ENCODE assay signal across 7 cellular contexts in genomic region chr1:22039594-22040347, GRCh38. TPM values are rescaled to one million over a fixed set of nuclear protein-coding genes. Genes with fewer than 3 reads are reported as not detected.
A peak's percentile ranks its signal among the peaks of the same experiment; 100 is the strongest.
DNase-seq lines count a peak whose midpoint lies in the region; ATAC-seq lines count a peak whose summit lies in the region.

No MANE protein-coding gene starts in this region.

- peaks cover 12% of the 10 kb centered on the region for H3K4me1 ChIP-seq in thymus (ENCODE audit: control insufficient read depth, insufficient read depth, low read length)

- no peaks in the 10 kb centered on the region for H3K36me3 Mint-ChIP-seq in activated CD4-positive, alpha-beta T cell treated with anti-CD3 and anti-CD28 coated beads for 36 hours (ENCODE audit: low read depth)
- H3K36me3 Mint-ChIP-seq in natural killer cell treated with Interleukin-12 subunit alpha and Interleukin-12 subunit beta and Interleukin-15 and Interleukin-18, amount 100 ng/mL, for 72 hours = no peaks in the 10 kb centered on the region

- H3K4me1 Mint-ChIP-seq in activated CD4-positive, alpha-beta T cell treated with anti-CD3 and anti-CD28 coated beads for 36 hours = peaks cover 62% of the 10 kb centered on the region
- peaks cover 32 to 37% of the 10 kb centered on the region in 2 donors for H3K4me1 Mint-ChIP-seq in natural killer cell treated with Interleukin-12 subunit alpha and Interleukin-12 subunit beta and Interleukin-15 and Interleukin-18, amount 100 ng/mL, for 72 hours (ENCODE audit: low read depth in 2 of 2)

- H3K4me3 ChIP-seq in thymus (ENCODE audit: low read length) = no peak overlapping the region

- ATAC-seq in GM18519 (IDR thresholded peaks at IDR 0.05; ENCODE audit: low FRiP score, unreplicated experiment) = peak; percentile 82
- peak; percentile 94 for ATAC-seq in HG02852 (IDR thresholded peaks at IDR 0.05; ENCODE audit: unreplicated experiment)
- ATAC-seq in activated CD4-positive, alpha-beta T cell treated with anti-CD3 and anti-CD28 coated beads for 36 hours = peak; percentile 98
- peak; percentile 99 to 100 for ATAC-seq in natural killer cell treated with Interleukin-12 subunit alpha and Interleukin-12 subunit beta and Interleukin-15 and Interleukin-18, amount 100 ng/mL, for 72 hours

- no peaks in the 10 kb centered on the region for H3K9me3 ChIP-seq in thymus (ENCODE audit: control insufficient read depth)

- WGBS in thymus = 20% methylated on average over 6 of the region's 6 CpGs

- H3K4me3 Mint-ChIP-seq in activated CD4-positive, alpha-beta T cell treated with anti-CD3 and anti-CD28 coated beads for 36 hours = peak overlapping the region; percentile 64
- H3K4me3 Mint-ChIP-seq in natural killer cell treated with Interleukin-12 subunit alpha and Interleukin-12 subunit beta and Interleukin-15 and Interleukin-18, amount 100 ng/mL, for 72 hours = peak overlapping the region; percentile 88

- H3K27ac ChIP-seq in thymus (ENCODE audit: low read depth) = peak overlapping the region; percentile 93

- H3K36me3 ChIP-seq in thymus (ENCODE audit: control insufficient read depth, insufficient read depth) = no peaks in the 10 kb centered on the region

- peak overlapping the region; percentile 97 for H3K27ac Mint-ChIP-seq in activated CD4-positive, alpha-beta T cell treated with anti-CD3 and anti-CD28 coated beads for 36 hours
- H3K27ac Mint-ChIP-seq in natural killer cell treated with Interleukin-12 subunit alpha and Interleukin-12 subunit beta and Interleukin-15 and Interleukin-18, amount 100 ng/mL, for 72 hours = peak overlapping the region; percentile 86 to 91

- H3K27me3 Mint-ChIP-seq in activated CD4-positive, alpha-beta T cell treated with anti-CD3 and anti-CD28 coated beads for 36 hours = no peaks in the 10 kb centered on the region
- no peaks in the 10 kb centered on the region for H3K27me3 Mint-ChIP-seq in natural killer cell treated with Interleukin-12 subunit alpha and Interleukin-12 subunit beta and Interleukin-15 and Interleukin-18, amount 100 ng/mL, for 72 hours

- intact Hi-C loops in activated CD4-positive, alpha-beta T cell treated with anti-CD3 and anti-CD28 coated beads for 36 hours (cut with DNase I, micrococcal nuclease) = loop anchor here (1.0 kb wide), 4 partner anchors 9 to 14 kb away; partner anchors contain the start of gene CDC42 (in 1 of the 2)

- DNase-seq in NCI-H2196 (lab: John Stamatoyannopoulos, UW; ENCODE audit: unreplicated experiment) = peak; percentile 91
- peak; percentile 94 for DNase-seq in activated CD4-positive, alpha-beta T cell treated with anti-CD3 and anti-CD28 coated beads for 36 hours
- peak; percentile 73 for DNase-seq in effector CD8-positive, alpha-beta T cell (lab: John Stamatoyannopoulos, UW)
- peak; percentile 90 for DNase-seq in natural killer cell treated with Interleukin-12 subunit alpha and Interleukin-12 subunit beta and Interleukin-15 and Interleukin-18, amount 100 ng/mL, for 72 hours (ENCODE audit: low spot score)

- H3K27me3 ChIP-seq in thymus (ENCODE audit: control insufficient read depth, insufficient read depth) = no peaks in the 10 kb centered on the region

- H3K9me3 Mint-ChIP-seq in activated CD4-positive, alpha-beta T cell treated with anti-CD3 and anti-CD28 coated beads for 36 hours (ENCODE audit: low read depth) = no peaks in the 10 kb centered on the region
- no peaks in the 10 kb centered on the region for H3K9me3 Mint-ChIP-seq in natural killer cell treated with Interleukin-12 subunit alpha and Interleukin-12 subunit beta and Interleukin-15 and Interleukin-18, amount 100 ng/mL, for 72 hours

- CTCF ChIA-PET in activated CD4-positive, alpha-beta T cell treated with anti-CD3 and anti-CD28 coated beads for 36 hours (lab: Charles Lee) = interaction anchor here (0.6 to 2.8 kb wide), 15 partner anchors 8 to 996 kb away, joined by 3 to 14 read pairs (median 4); partner anchors contain the start of gene CDC42

- POLR2A ChIA-PET in activated CD4-positive, alpha-beta T cell treated with anti-CD3 and anti-CD28 coated beads for 36 hours (lab: Charles Lee) = interaction anchor here (0.6 to 3.1 kb wide), 13 partner anchors 8 to 1518 kb away, joined by 3 to 34 read pairs (median 4); partner anchors contain the start of genes CDC42 and HNRNPR

RNA-seq across cellular contexts. Expression of gene CDC42, which starts 12.7 kb away (rescaled TPM):
- total RNA-seq in activated CD4-positive, alpha-beta T cell treated with anti-CD3 and anti-CD28 coated beads for 36 hours = 100 to 1,000 TPM; 298 to 339 TPM
- total RNA-seq in natural killer cell treated with Interleukin-12 subunit alpha and Interleukin-12 subunit beta and Interleukin-15 and Interleukin-18, amount 100 ng/mL, for 72 hours = 100 to 1,000 TPM; 191 to 394 TPM
- polyA plus RNA-seq in thymus = 227 TPM

RNA-seq across cellular contexts. Expression of gene CELA3A, which starts 38.3 kb away (rescaled TPM):
- total RNA-seq in activated CD4-positive, alpha-beta T cell treated with anti-CD3 and anti-CD28 coated beads for 36 hours = not detected
- not detected for total RNA-seq in natural killer cell treated with Interleukin-12 subunit alpha and Interleukin-12 subunit beta and Interleukin-15 and Interleukin-18, amount 100 ng/mL, for 72 hours
- polyA plus RNA-seq in thymus = 5.2 TPM
